ENCODE assay signal across 19 cellular contexts in the genomic region with DNA sequence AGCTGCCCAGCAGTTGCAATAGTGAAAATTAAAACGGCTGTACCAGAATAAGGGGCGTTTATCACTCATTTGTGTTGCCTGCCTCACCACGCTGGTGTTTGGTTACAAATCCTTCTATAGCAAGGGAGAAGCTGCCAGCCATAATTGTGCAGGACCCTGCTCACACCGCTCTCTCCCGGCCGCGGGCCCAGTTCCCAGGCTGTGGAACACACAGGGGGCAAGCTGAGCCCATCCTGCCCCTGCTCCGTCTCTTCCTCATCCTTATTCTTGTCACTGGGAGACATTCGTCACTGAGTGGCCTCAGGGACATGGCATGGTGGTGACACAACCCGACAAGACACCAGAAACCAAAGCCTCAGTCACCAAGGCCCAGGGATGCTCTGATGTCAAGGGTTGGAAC.
A peak's percentile ranks its signal among the peaks of the same experiment; 100 is the strongest.
DNase-seq lines count a peak whose midpoint lies in the region; ATAC-seq and TF ChIP-seq lines count a peak whose summit lies in the region.
"Had no signal": no experiment of that assay in that cellular context is flagged by ENCODE, and none has a peak within 500 bp of the region (broad histone marks: within the 10 kb centered on the region; RNA-seq: fewer than 3 reads in every experiment).

No MANE protein-coding gene starts in this region.

- H3K27ac ChIP-seq in neuronal stem cell (replicated peaks; ENCODE audit: low read length) = no peak overlapping the region
- no peak overlapping the region for H3K27ac ChIP-seq in mesenchymal stem cell (ENCODE audit: low read length, poor library complexity, severe bottlenecking)
- H3K27ac ChIP-seq: BLaER1, GM23248, HL-60 had no signal

- peaks cover 5% of the 10 kb centered on the region for H3K9me3 Mint-ChIP-seq in type B pancreatic cell

- H2AK5ac ChIP-seq in neuronal stem cell (ENCODE audit: low read depth, low read length) (no peak overlapping the region), mesenchymal stem cell (ENCODE audit: low read length, severe bottlenecking) (no peak overlapping the region)

- ATAC-seq in GM21390 (IDR thresholded peaks at IDR 0.05; ENCODE audit: unreplicated experiment) = no peak

- no peak overlapping the region for H3K23ac ChIP-seq in neuronal stem cell (ENCODE audit: low read depth, low read length, poor library complexity)
- no peak overlapping the region for H3K23ac ChIP-seq in mesenchymal stem cell (ENCODE audit: low read length in 2 of 2)

- TF ChIP-seq CTCF in type B pancreatic cell (conservative IDR thresholded peaks at IDR 0.05) (no peak), GM13976 (IDR thresholded peaks at IDR 0.05; ENCODE audit: borderline replicate concordance, control extremely low read depth, extremely low read depth, insufficient read depth, missing control alignments) (no peak)

- H3K4me2 ChIP-seq in neuronal stem cell (ENCODE audit: insufficient read depth, low read length, poor library complexity, severe bottlenecking) = no peak overlapping the region
- H3K4me2 ChIP-seq in mesenchymal stem cell (ENCODE audit: low read length, poor library complexity, severe bottlenecking) = no peak overlapping the region
- H3K4me2 ChIP-seq: BLaER1 had no signal

- H4K91ac ChIP-seq in neuronal stem cell (ENCODE audit: low read depth, low read length, poor library complexity) = no peak overlapping the region
- no peak overlapping the region for H4K91ac ChIP-seq in mesenchymal stem cell (ENCODE audit: low read length)

- H3K36me3 Mint-ChIP-seq in type B pancreatic cell = peaks cover 13% of the 10 kb centered on the region
- H3K36me3 Mint-ChIP-seq: CD14-positive monocyte had no signal

- H3K79me1 ChIP-seq in neuronal stem cell (ENCODE audit: low read depth, low read length) (no peaks in the 10 kb centered on the region), mesenchymal stem cell (replicated peaks; ENCODE audit: low read length, poor library complexity, severe bottlenecking) (no peaks in the 10 kb centered on the region)

- H3K9ac ChIP-seq in neuronal stem cell (ENCODE audit: low read depth, low read length, poor library complexity) = no peak overlapping the region
- no peak overlapping the region for H3K9ac ChIP-seq in mesenchymal stem cell (ENCODE audit: low read length)
- H3K9ac ChIP-seq: BLaER1, GM23248 had no signal

- H3K4ac ChIP-seq in neuronal stem cell (ENCODE audit: low read length) = no peak overlapping the region
- H3K4ac ChIP-seq in mesenchymal stem cell (ENCODE audit: low read depth in 1 of 2, low read length in 2 of 2) = no peak overlapping the region

- peaks cover 0 to 15% of the 10 kb centered on the region in 2 donors for H3K4me1 ChIP-seq in neuronal stem cell (ENCODE audit: control insufficient read depth in 2 of 2, insufficient read depth in 1 of 2, low read depth in 1 of 2, low read length in 2 of 2)
- no peaks in the 10 kb centered on the region for H3K4me1 ChIP-seq in mesenchymal stem cell (ENCODE audit: control insufficient read depth, insufficient read depth, low read depth, low read length)

- peak; percentile 38 for DNase-seq in activated CD8-positive, alpha-beta memory T cell treated with anti-CD3 and anti-CD28 coated beads for 24 hours
- DNase-seq in activated CD8-positive, alpha-beta memory T cell treated with anti-CD3 and anti-CD28 coated beads, Interleukin-2, amount 50 U/mL, for 48 hours = no peak
- peak; percentile 49 for DNase-seq in ecto neural progenitor cell (ENCODE audit: low spot score)
- DNase-seq in neuronal stem cell (ENCODE audit: low spot score) = no peak
- peak; percentile 63 for DNase-seq in type B pancreatic cell (ENCODE audit: extremely low spot score, unreplicated experiment)
- no peak for DNase-seq in mesenchymal stem cell
- DNase-seq in GM13976 (ENCODE audit: low spot score) = no peak
- DNase-seq: 8988T; CD4-positive, alpha-beta memory T cell; DMS153; DMS79; GDM1; GM23248; HCEC 1CT; IMR-90 had no signal

- no peak overlapping the region for H3K4me3 Mint-ChIP-seq in type B pancreatic cell
- H3K4me3 Mint-ChIP-seq: CD14-positive monocyte; CD4-positive, alpha-beta memory T cell had no signal

- H2BK15ac ChIP-seq in neuronal stem cell (ENCODE audit: low read length) = peak overlapping the region; percentile 56
- H2BK15ac ChIP-seq in mesenchymal stem cell (ENCODE audit: low read depth, poor library complexity, severe bottlenecking) = no peak overlapping the region

- H3K14ac ChIP-seq in neuronal stem cell (ENCODE audit: low read length) (peak overlapping the region; percentile 3), mesenchymal stem cell (ENCODE audit: low read length in 2 of 2) (no peak overlapping the region)

- WGBS in neuronal stem cell (ENCODE audit: extremely low coverage in 2 of 2, insufficient read length in 2 of 2, insufficient replicate concordance in 1 of 2), 2 donors = no CpG with 5 or more reads among the region's 10 CpGs
- WGBS in mesenchymal stem cell = 93% methylated on average over 10 of the region's 10 CpGs

- H3K9me3 ChIP-seq in neuronal stem cell (replicated peaks in 1 of 2; ENCODE audit: control insufficient read depth in 2 of 2, insufficient read depth in 1 of 2, low read depth in 1 of 2, low read length in 2 of 2) = peaks cover 0 to 1% of the 10 kb centered on the region in 2 donors
- no peaks in the 10 kb centered on the region for H3K9me3 ChIP-seq in mesenchymal stem cell (ENCODE audit: control insufficient read depth, low read length)
- H3K9me3 ChIP-seq: BLaER1 had no signal

- in situ Hi-C loops in GM13976 (cut with MboI; ENCODE audit: low sequenced_read_pairs, unreplicated experiment) = no loop called here

- no peak overlapping the region for H2BK12ac ChIP-seq in neuronal stem cell (ENCODE audit: low read length)
- no peak overlapping the region for H2BK12ac ChIP-seq in mesenchymal stem cell (ENCODE audit: low read length in 2 of 2)

- peaks cover 22% of the 10 kb centered on the region for H3K4me1 Mint-ChIP-seq in type B pancreatic cell (ENCODE audit: unreplicated experiment)

- no peak overlapping the region for H3K27ac Mint-ChIP-seq in type B pancreatic cell

- H2AFZ ChIP-seq in neuronal stem cell (ENCODE audit: low read length) = no peak overlapping the region
- no peak overlapping the region for H2AFZ ChIP-seq in mesenchymal stem cell (ENCODE audit: low read depth, low read length)
- H2AFZ ChIP-seq: GM23248 had no signal

- H2BK120ac ChIP-seq in neuronal stem cell (ENCODE audit: low read depth, low read length) (no peak overlapping the region), mesenchymal stem cell (ENCODE audit: low read depth, low read length) (no peak overlapping the region)

- H3K18ac ChIP-seq in neuronal stem cell (ENCODE audit: low read length) = peak overlapping the region; percentile 38
- no peak overlapping the region for H3K18ac ChIP-seq in mesenchymal stem cell (ENCODE audit: low read depth in 1 of 2, low read length in 2 of 2)

- no peaks in the 10 kb centered on the region for H3K27me3 ChIP-seq in neuronal stem cell (ENCODE audit: control insufficient read depth in 3 of 3, insufficient read depth in 3 of 3, low read depth in 1 of 3, low read length in 3 of 3)
- H3K27me3 ChIP-seq in mesenchymal stem cell (ENCODE audit: control insufficient read depth in 1 of 2, insufficient read depth in 1 of 2, low read length in 2 of 2) = peaks cover 0 to 18% of the 10 kb centered on the region in 2 experiments

- no peak overlapping the region for H4K8ac ChIP-seq in neuronal stem cell (ENCODE audit: low read depth, low read length)
- no peak overlapping the region for H4K8ac ChIP-seq in mesenchymal stem cell (ENCODE audit: low read length)

- no peak overlapping the region for H3K4me3 ChIP-seq in neuronal stem cell (ENCODE audit: low read length in 2 of 2)
- no peak overlapping the region for H3K4me3 ChIP-seq in mesenchymal stem cell (ENCODE audit: insufficient read depth in 1 of 2, low read depth in 1 of 2, low read length in 2 of 2)
- H3K4me3 ChIP-seq: BLaER1, GM23248 had no signal

- H3K36me3 ChIP-seq in neuronal stem cell (replicated peaks in 1 of 2; ENCODE audit: control insufficient read depth in 2 of 2, insufficient read depth in 2 of 2, low read length in 2 of 2) = no peaks in the 10 kb centered on the region
- peaks cover 3 to 45% of the 10 kb centered on the region in 2 experiments for H3K36me3 ChIP-seq in mesenchymal stem cell (ENCODE audit: control insufficient read depth in 1 of 2, insufficient read depth in 2 of 2, low read depth in 1 of 2, low read length in 2 of 2)
- H3K36me3 ChIP-seq: BLaER1 had no signal

- H2BK5ac ChIP-seq in neuronal stem cell (ENCODE audit: low read length) (no peak overlapping the region), mesenchymal stem cell (ENCODE audit: low read depth, low read length, poor library complexity, severe bottlenecking) (no peak overlapping the region)

- H3K27me3 Mint-ChIP-seq in type B pancreatic cell = peaks cover 3% of the 10 kb centered on the region

Comparison
In these comparisons a context has a peak if more than half of its experiments do, and no peak if none do; other contexts are left out.
1. DNase-seq: peak in activated CD8-positive, alpha-beta memory T cell treated with anti-CD3 and anti-CD28 coated beads for 24 hours (single experiment), ecto neural progenitor cell (single experiment) and type B pancreatic cell (single experiment); none in activated CD8-positive, alpha-beta memory T cell treated with anti-CD3 and anti-CD28 coated beads, Interleukin-2, amount 50 U/mL, for 48 hours (single experiment), neuronal stem cell (single experiment), mesenchymal stem cell (single experiment) and GM13976 (single experiment).